2 cellular contexts compared by ENCODE assay signal in the genomic region with DNA sequence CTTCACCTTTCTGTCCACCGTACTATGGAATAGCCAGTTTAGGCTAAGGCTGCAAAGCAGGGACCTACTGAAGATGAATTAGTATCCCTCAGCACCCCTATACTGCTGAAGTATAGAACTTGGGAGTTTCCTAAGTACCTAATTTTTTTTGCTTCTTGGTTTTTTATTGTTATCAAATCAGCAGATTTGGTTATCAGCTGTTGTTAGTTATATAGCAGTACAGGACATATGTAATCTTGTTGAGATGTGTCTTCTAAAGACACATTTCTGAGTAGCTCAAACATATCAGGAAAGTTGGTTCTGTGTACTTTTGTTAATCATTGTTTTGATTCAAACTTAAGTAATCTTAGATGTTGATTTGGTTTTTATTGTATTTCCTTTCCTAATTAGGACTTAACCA.
TF ChIP-seq lines count a peak whose summit lies in the region.

No MANE protein-coding gene starts in this region.

TF ChIP-seq in liver, 16 proteins besides CTCF, POLR2A, EP300 and RAD21:
- TF ChIP-seq EGR1 (IDR thresholded peaks at IDR 0.05; ENCODE audit: low read depth in 2 of 2), result no peak
- TF ChIP-seq FOXA1 (IDR thresholded peaks at IDR 0.05), result no peak
- TF ChIP-seq RXRA (IDR thresholded peaks at IDR 0.05), result no peak
- TF ChIP-seq NR2F2 (IDR thresholded peaks at IDR 0.05), result no peak
- no peak for TF ChIP-seq HNF4G (IDR thresholded peaks at IDR 0.05)
- TF ChIP-seq SP1 (IDR thresholded peaks at IDR 0.05), result no peak
- TF ChIP-seq YY1 (IDR thresholded peaks at IDR 0.05), result no peak
- TF ChIP-seq, protein P1, sequence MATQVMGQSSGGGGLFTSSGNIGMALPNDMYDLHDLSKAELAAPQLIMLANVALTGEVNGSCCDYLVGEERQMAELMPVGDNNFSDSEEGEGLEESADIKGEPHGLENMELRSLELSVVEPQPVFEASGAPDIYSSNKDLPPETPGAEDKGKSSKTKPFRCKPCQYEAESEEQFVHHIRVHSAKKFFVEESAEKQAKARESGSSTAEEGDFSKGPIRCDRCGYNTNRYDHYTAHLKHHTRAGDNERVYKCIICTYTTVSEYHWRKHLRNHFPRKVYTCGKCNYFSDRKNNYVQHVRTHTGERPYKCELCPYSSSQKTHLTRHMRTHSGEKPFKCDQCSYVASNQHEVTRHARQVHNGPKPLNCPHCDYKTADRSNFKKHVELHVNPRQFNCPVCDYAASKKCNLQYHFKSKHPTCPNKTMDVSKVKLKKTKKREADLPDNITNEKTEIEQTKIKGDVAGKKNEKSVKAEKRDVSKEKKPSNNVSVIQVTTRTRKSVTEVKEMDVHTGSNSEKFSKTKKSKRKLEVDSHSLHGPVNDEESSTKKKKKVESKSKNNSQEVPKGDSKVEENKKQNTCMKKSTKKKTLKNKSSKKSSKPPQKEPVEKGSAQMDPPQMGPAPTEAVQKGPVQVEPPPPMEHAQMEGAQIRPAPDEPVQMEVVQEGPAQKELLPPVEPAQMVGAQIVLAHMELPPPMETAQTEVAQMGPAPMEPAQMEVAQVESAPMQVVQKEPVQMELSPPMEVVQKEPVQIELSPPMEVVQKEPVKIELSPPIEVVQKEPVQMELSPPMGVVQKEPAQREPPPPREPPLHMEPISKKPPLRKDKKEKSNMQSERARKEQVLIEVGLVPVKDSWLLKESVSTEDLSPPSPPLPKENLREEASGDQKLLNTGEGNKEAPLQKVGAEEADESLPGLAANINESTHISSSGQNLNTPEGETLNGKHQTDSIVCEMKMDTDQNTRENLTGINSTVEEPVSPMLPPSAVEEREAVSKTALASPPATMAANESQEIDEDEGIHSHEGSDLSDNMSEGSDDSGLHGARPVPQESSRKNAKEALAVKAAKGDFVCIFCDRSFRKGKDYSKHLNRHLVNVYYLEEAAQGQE (IDR thresholded peaks at IDR 0.05), result no peak
- TF ChIP-seq, protein P2, sequence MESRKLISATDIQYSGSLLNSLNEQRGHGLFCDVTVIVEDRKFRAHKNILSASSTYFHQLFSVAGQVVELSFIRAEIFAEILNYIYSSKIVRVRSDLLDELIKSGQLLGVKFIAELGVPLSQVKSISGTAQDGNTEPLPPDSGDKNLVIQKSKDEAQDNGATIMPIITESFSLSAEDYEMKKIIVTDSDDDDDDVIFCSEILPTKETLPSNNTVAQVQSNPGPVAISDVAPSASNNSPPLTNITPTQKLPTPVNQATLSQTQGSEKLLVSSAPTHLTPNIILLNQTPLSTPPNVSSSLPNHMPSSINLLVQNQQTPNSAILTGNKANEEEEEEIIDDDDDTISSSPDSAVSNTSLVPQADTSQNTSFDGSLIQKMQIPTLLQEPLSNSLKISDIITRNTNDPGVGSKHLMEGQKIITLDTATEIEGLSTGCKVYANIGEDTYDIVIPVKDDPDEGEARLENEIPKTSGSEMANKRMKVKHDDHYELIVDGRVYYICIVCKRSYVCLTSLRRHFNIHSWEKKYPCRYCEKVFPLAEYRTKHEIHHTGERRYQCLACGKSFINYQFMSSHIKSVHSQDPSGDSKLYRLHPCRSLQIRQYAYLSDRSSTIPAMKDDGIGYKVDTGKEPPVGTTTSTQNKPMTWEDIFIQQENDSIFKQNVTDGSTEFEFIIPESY (IDR thresholded peaks at IDR 0.05), result no peak
- no peak for TF ChIP-seq FOXA2 (IDR thresholded peaks at IDR 0.05)
- TF ChIP-seq JUND (IDR thresholded peaks at IDR 0.05), result no peak
- TF ChIP-seq HNF4A (conservative IDR thresholded peaks at IDR 0.05), result no peak
- TF ChIP-seq, protein P3, sequence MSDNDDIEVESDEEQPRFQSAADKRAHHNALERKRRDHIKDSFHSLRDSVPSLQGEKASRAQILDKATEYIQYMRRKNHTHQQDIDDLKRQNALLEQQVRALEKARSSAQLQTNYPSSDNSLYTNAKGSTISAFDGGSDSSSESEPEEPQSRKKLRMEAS (IDR thresholded peaks at IDR 0.05), result no peak
- TF ChIP-seq GABPA (IDR thresholded peaks at IDR 0.05 in 1 of 2, conservative IDR thresholded peaks at IDR 0.05 in 1 of 2), result no peak
- TF ChIP-seq, protein P4, sequence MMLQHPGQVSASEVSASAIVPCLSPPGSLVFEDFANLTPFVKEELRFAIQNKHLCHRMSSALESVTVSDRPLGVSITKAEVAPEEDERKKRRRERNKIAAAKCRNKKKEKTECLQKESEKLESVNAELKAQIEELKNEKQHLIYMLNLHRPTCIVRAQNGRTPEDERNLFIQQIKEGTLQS (IDR thresholded peaks at IDR 0.05), result no peak

TF ChIP-seq in HepG2, 621 proteins besides CTCF, POLR2A, EP300 and RAD21:
- TF ChIP-seq TEAD2 (CRISPR knock-in tag; IDR thresholded peaks at IDR 0.05), result no peak
